In the genomic region with DNA sequence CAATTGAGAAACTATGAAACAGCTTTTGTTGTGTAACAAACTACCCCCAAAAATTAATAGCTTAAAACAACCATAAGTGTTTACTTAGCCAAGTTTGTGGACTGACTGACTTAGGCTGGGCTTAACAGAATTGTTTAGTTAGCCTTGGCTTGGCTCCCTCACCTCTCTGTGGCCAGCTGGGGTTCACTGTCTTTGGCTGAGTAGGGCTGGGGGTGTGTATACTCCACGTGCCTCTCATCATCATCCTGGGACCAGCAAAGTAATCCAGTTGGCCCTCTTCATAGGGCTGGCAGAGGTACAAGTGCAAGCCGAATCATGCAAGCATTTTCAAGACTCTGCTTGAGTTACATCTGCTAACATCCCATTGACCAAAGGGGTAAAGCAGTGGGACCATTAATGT, we compare ENCODE assay signal across 22 cellular contexts.
DNase-seq lines count a peak whose midpoint lies in the region; ATAC-seq, FAIRE-seq and TF ChIP-seq lines count a peak whose summit lies in the region.
"Had no signal": no experiment of that assay in that cellular context is flagged by ENCODE, and none has a peak within 500 bp of the region (broad histone marks: within the 10 kb centered on the region; RNA-seq: fewer than 3 reads in every experiment).

No MANE protein-coding gene starts in this region.

- FAIRE-seq in bronchial epithelial cell (lab: Jason Lieb, UNC): no peak
- FAIRE-seq: GM12891 had no signal

- H3K9me3 ChIP-seq in lung (ENCODE audit: control insufficient read depth in 2 of 2, insufficient read depth in 1 of 2, low read length in 1 of 2) (no peaks in the 10 kb centered on the region), upper lobe of right lung (no peaks in the 10 kb centered on the region)
- H3K9me3 ChIP-seq: BLaER1 treated with 17β-estradiol and CSF1 and Interleukin-3, amounts not matched to agents 10 nM and 100 nM; SK-N-SH had no signal

- 30 to 43% methylated on average over 2 of the region's 2 CpGs for WGBS in lung, 2 donors

- H3K27me3 ChIP-seq in bronchial epithelial cell (ENCODE audit: control insufficient read depth, insufficient read depth, low read length) (no peaks in the 10 kb centered on the region), lung (ENCODE audit: control insufficient read depth, insufficient read depth) (no peaks in the 10 kb centered on the region), upper lobe of right lung (no peaks in the 10 kb centered on the region)
- H3K27me3 ChIP-seq: BLaER1 treated with 17β-estradiol and CSF1 and Interleukin-3, amounts not matched to agents 10 nM and 100 nM had no signal

- TF ChIP-seq CTCF in bronchial epithelial cell (IDR thresholded peaks at IDR 0.05; ENCODE audit: insufficient read depth, low read length, severe bottlenecking) (no peak), lung (IDR thresholded peaks at IDR 0.05; ENCODE audit: control extremely low read depth, extremely low read depth) (no peak), upper lobe of right lung (IDR thresholded peaks at IDR 0.05) (no peak)

- H3K4me1 ChIP-seq in lung (ENCODE audit: control insufficient read depth in 2 of 2, insufficient read depth in 2 of 2, low read length in 2 of 2): peaks cover 0 to 1% of the 10 kb centered on the region in 2 donors
- no peaks in the 10 kb centered on the region for H3K4me1 ChIP-seq in upper lobe of right lung
- H3K4me1 ChIP-seq: BLaER1 treated with 17β-estradiol and CSF1 and Interleukin-3, amounts not matched to agents 10 nM and 100 nM had no signal

- intact Hi-C loops in upper lobe of right lung (cut with DNase I): no loop called here

- DNase-seq in NCI-H82 (lab: John Stamatoyannopoulos, UW): peak; percentile 44
- DNase-seq in NCI-H82 treated with DMSO at 0.1 percent for 48 hours (lab: John Stamatoyannopoulos, UW; ENCODE audit: unreplicated experiment): no peak
- DNase-seq in bronchial epithelial cell (ENCODE audit: low read depth): peak; percentile 12
- DNase-seq in lung (ENCODE audit: low spot score): peak; percentile 49
- DNase-seq in upper lobe of right lung: no peak
- DNase-seq in NCI-H187 (lab: John Stamatoyannopoulos, UW): no peak
- DNase-seq: 8988T; CD8-positive, alpha-beta memory T cell; MM.1S; NCI-H1048; NCI-H1436 treated with DMSO at 0.1 percent for 48 hours; NCI-H2029; NCI-H2171; NCI-H345; NCI-H526; SIG-M5; SK-N-SH had no signal

- H3K36me3 ChIP-seq in bronchial epithelial cell (ENCODE audit: control insufficient read depth, insufficient read depth, low read length) (no peaks in the 10 kb centered on the region), lung (ENCODE audit: control insufficient read depth in 2 of 2, insufficient read depth in 2 of 2, low read length in 2 of 2) (no peaks in the 10 kb centered on the region), upper lobe of right lung (no peaks in the 10 kb centered on the region)
- H3K36me3 ChIP-seq: BLaER1 treated with 17β-estradiol and CSF1 and Interleukin-3, amounts not matched to agents 10 nM and 100 nM had no signal

- H3K27ac ChIP-seq in lung (ENCODE audit: low read depth in 1 of 2, low read length in 1 of 2) (no peak overlapping the region), upper lobe of right lung (no peak overlapping the region)
- H3K27ac ChIP-seq: BLaER1 treated with 17β-estradiol and CSF1 and Interleukin-3, amounts not matched to agents 10 nM and 100 nM; RWPE1 had no signal

- H3K4me3 ChIP-seq in bronchial epithelial cell (ENCODE audit: low read depth, low read length) (no peak overlapping the region), lung (no peak overlapping the region), upper lobe of right lung (no peak overlapping the region)
- H3K4me3 ChIP-seq: BLaER1 treated with 17β-estradiol and CSF1 and Interleukin-3, amounts not matched to agents 10 nM and 100 nM had no signal

- ATAC-seq in lung (ENCODE audit: insufficient read depth, low FRiP score): peak; percentile 23
- peak; percentile 62 for ATAC-seq in upper lobe of right lung
- no peak for ATAC-seq in GM18868 (IDR thresholded peaks at IDR 0.05; ENCODE audit: unreplicated experiment)
- ATAC-seq in GM18511 (IDR thresholded peaks at IDR 0.05; ENCODE audit: unreplicated experiment): no peak

Comparison
In these comparisons a context has a peak if more than half of its experiments do, and no peak if none do; other contexts are left out.
1. DNase-seq: peak in NCI-H82 (single experiment), bronchial epithelial cell (single experiment) and lung (single experiment); none in NCI-H82 treated with DMSO at 0.1 percent for 48 hours (single experiment), upper lobe of right lung (single experiment) and NCI-H187 (0 of 2).
2. ATAC-seq: peak in lung (single experiment) and upper lobe of right lung (single experiment); none in GM18868 (single experiment) and GM18511 (single experiment).